In genomic region chr5:57176350-57176857, GRCh38 we compare ENCODE assay signal across 8 cellular contexts. TPM values are rescaled to one million over a fixed set of nuclear protein-coding genes. Genes with fewer than 3 reads are reported as not detected.
A peak's percentile ranks its signal among the peaks of the same experiment; 100 is the strongest.
DNase-seq lines count a peak whose midpoint lies in the region; ATAC-seq and TF ChIP-seq lines count a peak whose summit lies in the region.

No MANE protein-coding gene starts in this region.

- 0 out of 2 replicates have a peak, but pooled peaks cover 8% of the 10 kb centered on the region for H3K4me1 ChIP-seq in HUES48 (ENCODE audit: control insufficient read depth, insufficient read depth, low read length)
- H3K4me1 ChIP-seq in thoracic aorta (ENCODE audit: control insufficient read depth in 1 of 2, low read depth in 2 of 2): peaks cover 51 to 61% of the 10 kb centered on the region in 2 donors

- intact Hi-C loops in CD14-positive monocyte (cut with micrococcal nuclease): loop anchor here in 1 of 2 donors (10.0 kb wide), 2 partner anchors 762 to 1182 kb away; partner anchors contain the start of gene IL6ST

- H3K9ac ChIP-seq in HUES48 (ENCODE audit: low read depth, low read length): peak overlapping the region; percentile 100; the same call in 1 of the 2 replicates

- TF ChIP-seq CTCF in CD14-positive monocyte (IDR thresholded peaks at IDR 0.05) (no peak), thoracic aorta (IDR thresholded peaks at IDR 0.05) (no peak)

- peak overlapping the region; percentile 70 to 100 (median 99) for H3K27ac Mint-ChIP-seq in CD14-positive monocyte

- DNase-seq in CD14-positive monocyte (ENCODE audit: low spot score) (no peak), astrocyte of the hippocampus (ENCODE audit: low read depth, low spot score) (peak; percentile 40), kidney tubule cell (ENCODE audit: low spot score) (peak; percentile 67), thoracic aorta (ENCODE audit: low spot score) (no peak), C1 segment of cervical spinal cord (lab: John Stamatoyannopoulos, UW) (no peak)

- no peak overlapping the region for H3K27ac ChIP-seq in HUES48 (ENCODE audit: low read depth, low read length)
- H3K27ac ChIP-seq in thoracic aorta: peak overlapping the region in 1 of 2 donors; percentile 95

- peak overlapping the region; percentile 89 to 96 for H3K4me3 Mint-ChIP-seq in CD14-positive monocyte

- peaks cover 0 to 4% (median 0%) of the 10 kb centered on the region in 3 donors for H3K27me3 Mint-ChIP-seq in CD14-positive monocyte (ENCODE audit: low read depth in 3 of 3)

- H3K36me3 ChIP-seq in HUES48 (ENCODE audit: control insufficient read depth, insufficient read depth, low read length) (peaks cover 35% of the 10 kb centered on the region), thoracic aorta (no peaks in the 10 kb centered on the region)

- H3K27me3 ChIP-seq in HUES48 (ENCODE audit: control insufficient read depth, insufficient read depth, low read length): no peaks in the 10 kb centered on the region
- H3K27me3 ChIP-seq in thoracic aorta (replicated peaks; ENCODE audit: insufficient read depth): no peaks in the 10 kb centered on the region

- peaks cover 0 to 4% (median 0%) of the 10 kb centered on the region in 7 donors for H3K9me3 Mint-ChIP-seq in CD14-positive monocyte

- H3K36me3 Mint-ChIP-seq in CD14-positive monocyte: peaks cover 18 to 32% of the 10 kb centered on the region in 2 donors

- H3K4me3 ChIP-seq in HUES48 (ENCODE audit: low read depth, low read length) (peak overlapping the region; percentile 99), thoracic aorta (peak overlapping the region; percentile 86)

- peaks cover 68% of the 10 kb centered on the region for H3K4me1 Mint-ChIP-seq in CD14-positive monocyte

- no peak for ATAC-seq in thoracic aorta (ENCODE audit: insufficient number of reproducible peaks, low FRiP score, low read depth)
- no peak for ATAC-seq in HG03196 (IDR thresholded peaks at IDR 0.05; ENCODE audit: unreplicated experiment)
- ATAC-seq in GM18870 (IDR thresholded peaks at IDR 0.05; ENCODE audit: unreplicated experiment): no peak

- H3K9me3 ChIP-seq in HUES48 (ENCODE audit: control insufficient read depth, insufficient read depth, low read length) (no peaks in the 10 kb centered on the region), thoracic aorta (no peaks in the 10 kb centered on the region)

RNA-seq across cellular contexts. Expression of gene GPBP1, which starts 2.5 kb away (rescaled TPM):
- polyA plus RNA-seq in CD14-positive monocyte: 10 to 100 TPM; 23.2 to 43.7 TPM
- 10 to 100 TPM; 40.2 to 93.0 TPM for total RNA-seq in thoracic aorta

Comparison
In these comparisons a context has a peak if more than half of its experiments do, and no peak if none do; other contexts are left out.
1. DNase-seq: peak in astrocyte of the hippocampus (single experiment) and kidney tubule cell (single experiment); none in CD14-positive monocyte (single experiment), thoracic aorta (single experiment) and C1 segment of cervical spinal cord (0 of 14).